13 cellular contexts compared by ENCODE assay signal in the genomic region with DNA sequence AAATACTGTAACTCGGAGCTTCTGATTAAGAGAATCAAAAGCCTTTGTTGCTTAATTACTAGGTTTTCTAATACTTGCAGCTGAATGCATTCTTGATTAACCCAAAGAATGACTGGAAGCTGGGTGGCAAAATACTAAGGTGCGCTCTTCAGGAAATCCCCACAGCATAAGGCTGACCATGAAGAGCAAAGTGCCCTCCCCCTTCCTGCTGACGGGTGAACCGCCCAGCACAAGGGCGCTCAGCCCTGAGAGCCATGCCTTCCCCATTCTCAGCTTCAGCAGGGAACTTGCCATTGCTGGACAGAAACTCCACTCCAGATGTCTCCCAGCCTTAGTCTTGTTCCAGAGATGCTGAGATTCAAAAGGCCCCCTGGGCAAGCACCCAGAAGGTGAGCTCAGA.
"Had no signal": no experiment of that assay in that cellular context is flagged by ENCODE, and none has a peak within 500 bp of the region (broad histone marks: within the 10 kb centered on the region; RNA-seq: fewer than 3 reads in every experiment).

No MANE protein-coding gene starts in this region.

- H3K4me1 Mint-ChIP-seq: WTC11 had no signal

- ATAC-seq: activated T-cell treated with anti-CD3 and anti-CD28 coated beads, Interleukin-2, amount 50 U/mL, for 72 hours; heart left ventricle; left lobe of liver; sciatic nerve; WTC11 had no signal

- H3K27ac ChIP-seq: cardiac muscle cell, heart left ventricle, prostate gland had no signal

- DNase-seq: activated T-cell treated with anti-CD3 and anti-CD28 coated beads, Interleukin-2, amount 50 U/mL, for 72 hours; mammary epithelial cell; nephron progenitor cell; stimulated activated CD4-positive, alpha-beta T cell treated with anti-CD3 and anti-CD28 coated beads, Interleukin-2, amount 100 ng/mL, for 24 hours had no signal

- H3K27ac Mint-ChIP-seq: activated T-cell treated with anti-CD3 and anti-CD28 coated beads, Interleukin-2, amount 50 U/mL, for 72 hours; nephron progenitor cell; WTC11 had no signal

- H3K4me1 ChIP-seq: heart left ventricle, prostate gland had no signal

- H3K4me3 ChIP-seq: cardiac muscle cell, heart left ventricle, prostate gland had no signal

- H3K4me3 Mint-ChIP-seq: activated T-cell treated with anti-CD3 and anti-CD28 coated beads, Interleukin-2, amount 50 U/mL, for 72 hours; nephron progenitor cell; WTC11 had no signal

- H3K9me3 ChIP-seq: prostate gland had no signal

- H3K36me3 ChIP-seq: cardiac muscle cell, heart left ventricle, prostate gland had no signal

- H3K27me3 ChIP-seq: cardiac muscle cell had no signal

- FAIRE-seq: colon, endothelial cell of umbilical vein, frontal cortex had no signal
